ENCODE assay signal across 18 cellular contexts in the genomic region with DNA sequence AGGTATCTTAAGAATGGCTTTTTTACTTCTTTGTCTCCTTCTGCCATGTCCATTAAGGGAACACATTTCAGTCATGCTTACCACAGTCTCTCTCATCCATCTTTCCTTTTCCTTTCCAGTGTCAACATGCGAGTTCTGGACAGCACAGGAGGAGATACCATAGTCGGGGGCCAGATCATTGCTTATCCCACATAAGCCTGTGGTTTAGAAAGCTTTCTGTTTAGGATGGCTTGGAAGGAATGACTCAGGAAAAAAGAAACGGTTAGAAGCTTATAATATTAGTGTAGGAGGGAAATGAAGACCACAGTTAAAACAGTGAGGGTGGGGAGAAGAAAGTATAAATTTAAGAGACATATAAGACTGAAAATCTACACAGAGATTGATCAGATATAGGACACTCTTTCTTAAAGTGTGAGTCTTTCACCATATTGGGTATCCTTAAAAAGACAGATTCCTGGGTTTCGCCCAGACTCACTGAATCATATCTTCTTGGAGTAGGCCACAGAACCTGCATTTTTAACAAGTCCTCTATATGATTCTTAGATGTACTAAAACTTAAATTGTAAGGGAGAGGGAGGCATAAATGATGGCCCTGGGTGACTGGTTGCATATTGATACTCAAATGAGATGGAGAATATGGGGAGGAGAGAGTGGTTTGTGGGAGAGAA. TPM values are rescaled to one million over a fixed set of nuclear protein-coding genes. Genes with fewer than 3 reads are reported as not detected.
A peak's percentile ranks its signal among the peaks of the same experiment; 100 is the strongest.
DNase-seq lines count a peak whose midpoint lies in the region; ATAC-seq and TF ChIP-seq lines count a peak whose summit lies in the region.
"Had no signal": no experiment of that assay in that cellular context is flagged by ENCODE, and none has a peak within 500 bp of the region (broad histone marks: within the 10 kb centered on the region; RNA-seq: fewer than 3 reads in every experiment).

No MANE protein-coding gene starts in this region.

- no peak overlapping the region for H2AFZ ChIP-seq in MM.1S (ENCODE audit: low read length)

- H3K4me2 ChIP-seq in MM.1S (ENCODE audit: low read depth, low read length): no peak overlapping the region

- H3K4me1 Mint-ChIP-seq in chondrocyte (ENCODE audit: low read depth): peaks cover 78% of the 10 kb centered on the region
- H3K4me1 Mint-ChIP-seq in osteocyte (ENCODE audit: unreplicated experiment): peaks cover 78% of the 10 kb centered on the region

- no peaks in the 10 kb centered on the region for H3K36me3 ChIP-seq in MM.1S (replicated peaks; ENCODE audit: insufficient read depth, low read length)
- H3K36me3 ChIP-seq: prostate gland had no signal

- H3K9me3 Mint-ChIP-seq in chondrocyte (ENCODE audit: low read depth) (no peaks in the 10 kb centered on the region), osteocyte (ENCODE audit: unreplicated experiment) (no peaks in the 10 kb centered on the region)
- H3K9me3 Mint-ChIP-seq: activated T-cell treated with anti-CD3 and anti-CD28 coated beads, Interleukin-2, amount 50 U/mL, for 72 hours; stimulated activated naive CD8-positive, alpha-beta T cell treated with anti-CD3 and anti-CD28 coated beads, Interleukin-15, Interleukin-2, amounts not matched to agents 100 ng/mL and 50 ng/mL, for 24 hours had no signal

- peak overlapping the region; percentile 83 for H3K27ac Mint-ChIP-seq in chondrocyte (ENCODE audit: unreplicated experiment)
- peak overlapping the region; percentile 85 for H3K27ac Mint-ChIP-seq in osteocyte (ENCODE audit: unreplicated experiment)
- H3K27ac Mint-ChIP-seq: activated T-cell treated with anti-CD3 and anti-CD28 coated beads, Interleukin-2, amount 50 U/mL, for 72 hours; stimulated activated naive CD8-positive, alpha-beta T cell treated with anti-CD3 and anti-CD28 coated beads, Interleukin-15, Interleukin-2, amounts not matched to agents 100 ng/mL and 50 ng/mL, for 24 hours had no signal

- H3F3A ChIP-seq in MM.1S (ENCODE audit: insufficient read depth, low read length): peaks cover 23% of the 10 kb centered on the region

- ATAC-seq in HG02642 (IDR thresholded peaks at IDR 0.05; ENCODE audit: poor library complexity, unreplicated experiment) (no peak), GM21576 (IDR thresholded peaks at IDR 0.05; ENCODE audit: unreplicated experiment) (no peak)

- H3K27ac ChIP-seq in MM.1S (ENCODE audit: low read length): no peak overlapping the region
- H3K27ac ChIP-seq: C4-2B, prostate gland had no signal

- H3K9me3 ChIP-seq in MM.1S (replicated peaks; ENCODE audit: insufficient read depth, low read length): no peaks in the 10 kb centered on the region
- H3K9me3 ChIP-seq: breast epithelium, prostate gland had no signal

- H3K4me3 ChIP-seq in MM.1S (ENCODE audit: low read length): no peak overlapping the region
- H3K4me3 ChIP-seq: breast epithelium, prostate gland had no signal

- H3K36me3 Mint-ChIP-seq in chondrocyte (ENCODE audit: low read depth) (peaks cover 4% of the 10 kb centered on the region), osteocyte (ENCODE audit: unreplicated experiment) (peaks cover 7% of the 10 kb centered on the region)

- H4K20me1 ChIP-seq in MM.1S (ENCODE audit: insufficient read depth, low read length): no peaks in the 10 kb centered on the region

- H3K4me1 ChIP-seq in MM.1S (ENCODE audit: low read length): peaks cover 27% of the 10 kb centered on the region
- H3K4me1 ChIP-seq: prostate gland had no signal

- H3K4me3 Mint-ChIP-seq in chondrocyte (ENCODE audit: unreplicated experiment) (peak overlapping the region; percentile 11), osteocyte (ENCODE audit: unreplicated experiment) (no peak overlapping the region)
- H3K4me3 Mint-ChIP-seq: activated T-cell treated with anti-CD3 and anti-CD28 coated beads, Interleukin-2, amount 50 U/mL, for 72 hours; stimulated activated naive CD8-positive, alpha-beta T cell treated with anti-CD3 and anti-CD28 coated beads, Interleukin-15, Interleukin-2, amounts not matched to agents 100 ng/mL and 50 ng/mL, for 24 hours had no signal

- DNase-seq in Daoy (ENCODE audit: low read depth) (peak; percentile 65), MV-4-11 (lab: John Stamatoyannopoulos, UW) (peak; percentile 16), chondrocyte (ENCODE audit: low spot score) (no peak), osteocyte (ENCODE audit: extremely low spot score, unreplicated experiment) (no peak), MM.1S (no peak), cerebellar nuclear complex (lab: John Stamatoyannopoulos, UW) (no peak)
- DNase-seq: activated CD4-positive, alpha-beta T cell treated with anti-CD3 and anti-CD28 coated beads for 4 hours; Kasumi-1; stimulated activated CD4-positive, alpha-beta T cell treated with anti-CD3 and anti-CD28 coated beads, Interleukin-4, amount 100 ng/mL, for 4 hours; SW 1271 had no signal

- no peaks in the 10 kb centered on the region for H3K27me3 ChIP-seq in MM.1S (replicated peaks; ENCODE audit: insufficient read depth, low read length)
- H3K27me3 ChIP-seq: breast epithelium had no signal

- TF ChIP-seq CTCF in chondrocyte (IDR thresholded peaks at IDR 0.05) (no peak), osteocyte (IDR thresholded peaks at IDR 0.05) (no peak), MM.1S (IDR thresholded peaks at IDR 0.05; ENCODE audit: low read length) (no peak)

- H3K9ac ChIP-seq in MM.1S (ENCODE audit: low read length): no peak overlapping the region

- H3K79me2 ChIP-seq in MM.1S (ENCODE audit: low read length): no peaks in the 10 kb centered on the region

- no peaks in the 10 kb centered on the region for H3K9me2 ChIP-seq in MM.1S (replicated peaks; ENCODE audit: insufficient read depth, low read length)

- H3K27me3 Mint-ChIP-seq in chondrocyte (ENCODE audit: low read depth): no peaks in the 10 kb centered on the region
- H3K27me3 Mint-ChIP-seq in osteocyte (ENCODE audit: unreplicated experiment): no peaks in the 10 kb centered on the region

RNA-seq across cellular contexts. Expression of a gene that starts 36.1 kb away (rescaled TPM):
- 29.5 and 42.6 TPM in 2 replicates for total RNA-seq in Daoy (2014; rRNA removed; shearing (Covaris generic))
- total RNA-seq in chondrocyte (71.9 to 95.0 TPM (median 78.0 TPM) in 3 replicates), osteocyte (57.2 and 67.1 TPM in 2 replicates)

RNA-seq across cellular contexts. Expression of a gene that starts 54.4 kb away (rescaled TPM):
- total RNA-seq in Daoy (2014; rRNA removed; shearing (Covaris generic)): 6.0 and 11.7 TPM in 2 replicates
- total RNA-seq in chondrocyte (1.9 to 3.6 TPM (median 2.7 TPM) in 3 replicates), osteocyte (0.94 and 1.3 TPM in 2 replicates)
- total RNA-seq: endothelial cell of umbilical vein had no signal

Comparison
In these comparisons a context has a peak if more than half of its experiments do, and no peak if none do; other contexts are left out.
1. DNase-seq: peak in Daoy (single experiment) and MV-4-11 (single experiment); none in chondrocyte (single experiment), osteocyte (single experiment), MM.1S (single experiment) and cerebellar nuclear complex (0 of 2).